In genomic region chr6:138160329-138161117, GRCh38 we compare ENCODE assay signal across 10 cellular contexts. TPM values are rescaled to one million over a fixed set of nuclear protein-coding genes. Genes with fewer than 3 reads are reported as not detected.
A peak's percentile ranks its signal among the peaks of the same experiment; 100 is the strongest.
DNase-seq lines count a peak whose midpoint lies in the region; ATAC-seq lines count a peak whose summit lies in the region.
"Had no signal": no experiment of that assay in that cellular context is flagged by ENCODE, and none has a peak within 500 bp of the region (broad histone marks: within the 10 kb centered on the region; RNA-seq: fewer than 3 reads in every experiment).

No MANE protein-coding gene starts in this region.

- peaks cover 45% of the 10 kb centered on the region for H3K27me3 ChIP-seq in CD4-positive, CD25-positive, alpha-beta regulatory T cell (ENCODE audit: control insufficient read depth, insufficient read depth, low read length)
- peaks cover 52% of the 10 kb centered on the region for H3K27me3 ChIP-seq in HUES6 (ENCODE audit: control insufficient read depth, insufficient read depth, low read length)
- peaks cover 14% of the 10 kb centered on the region for H3K27me3 ChIP-seq in muscle layer of duodenum (ENCODE audit: low read depth, low read length)

- DNase-seq in CD4-positive, CD25-positive, alpha-beta regulatory T cell = no peak
- DNase-seq in pons (ENCODE audit: low spot score) = no peak
- DNase-seq in KBM-7 = no peak

- in situ Hi-C loops in KBM-7 (cut with MboI; ENCODE audit: low pct_unique_long_range_greater_than_20kb, low sequenced_read_pairs) = no loop called here

- no peaks in the 10 kb centered on the region for H3K36me3 ChIP-seq in CD4-positive, CD25-positive, alpha-beta regulatory T cell (ENCODE audit: control insufficient read depth, insufficient read depth, low read length)
- H3K36me3 ChIP-seq in HUES6 (ENCODE audit: control insufficient read depth, insufficient read depth, low read length) = no peaks in the 10 kb centered on the region
- no peaks in the 10 kb centered on the region for H3K36me3 ChIP-seq in muscle layer of duodenum (ENCODE audit: control insufficient read depth in 1 of 2, insufficient read depth in 2 of 2, low read length in 2 of 2)

- H3K9ac ChIP-seq in HUES6 (ENCODE audit: low read length) = no peak overlapping the region

- H3K27me3 Mint-ChIP-seq in CD4-positive, CD25-positive, alpha-beta regulatory T cell = peaks cover 63% of the 10 kb centered on the region
- peaks cover 48% of the 10 kb centered on the region for H3K27me3 Mint-ChIP-seq in activated naive CD8-positive, alpha-beta T cell

- H3K4me1 Mint-ChIP-seq in CD4-positive, CD25-positive, alpha-beta regulatory T cell = peaks cover 0 to 16% (median 3%) of the 10 kb centered on the region in 4 donors
- peaks cover 10% of the 10 kb centered on the region for H3K4me1 Mint-ChIP-seq in activated naive CD8-positive, alpha-beta T cell (ENCODE audit: low read depth)

- no peak for ATAC-seq in CD4-positive, CD25-positive, alpha-beta regulatory T cell (ENCODE audit: low read depth in 2 of 2)
- no peak for ATAC-seq in HG02973 (IDR thresholded peaks at IDR 0.05; ENCODE audit: unreplicated experiment)
- no peak for ATAC-seq in GM21423 (IDR thresholded peaks at IDR 0.05; ENCODE audit: unreplicated experiment)

- H3K36me3 Mint-ChIP-seq in CD4-positive, CD25-positive, alpha-beta regulatory T cell = no peaks in the 10 kb centered on the region
- no peaks in the 10 kb centered on the region for H3K36me3 Mint-ChIP-seq in activated naive CD8-positive, alpha-beta T cell

- no peak overlapping the region for H3K27ac ChIP-seq in CD4-positive, CD25-positive, alpha-beta regulatory T cell (ENCODE audit: insufficient read depth, low read length, poor library complexity, severe bottlenecking)
- H3K27ac ChIP-seq in HUES6 (ENCODE audit: low read depth, low read length) (no peak overlapping the region), muscle layer of duodenum (ENCODE audit: low read length) (no peak overlapping the region)

- H3K4me3 Mint-ChIP-seq in CD4-positive, CD25-positive, alpha-beta regulatory T cell = peak overlapping the region; percentile 62 to 85 (median 74)
- peak overlapping the region; percentile 64 for H3K4me3 Mint-ChIP-seq in activated naive CD8-positive, alpha-beta T cell

- H3K9me3 ChIP-seq in CD4-positive, CD25-positive, alpha-beta regulatory T cell (ENCODE audit: control insufficient read depth in 2 of 2, low read length in 2 of 2) = no peaks in the 10 kb centered on the region
- no peaks in the 10 kb centered on the region for H3K9me3 ChIP-seq in HUES6 (ENCODE audit: control insufficient read depth, insufficient read depth, low read depth, low read length)
- H3K9me3 ChIP-seq in muscle layer of duodenum (ENCODE audit: control insufficient read depth in 1 of 2, low read length in 2 of 2) = no peaks in the 10 kb centered on the region

- H3K4me3 ChIP-seq in CD4-positive, CD25-positive, alpha-beta regulatory T cell (ENCODE audit: low read depth, low read length) = no peak overlapping the region
- H3K4me3 ChIP-seq in HUES6 (ENCODE audit: low read depth, low read length) (peak overlapping the region; percentile 72), muscle layer of duodenum (ENCODE audit: low read depth in 1 of 2, low read length in 2 of 2) (peak overlapping the region; percentile 26 to 51)

- H3K27ac Mint-ChIP-seq in CD4-positive, CD25-positive, alpha-beta regulatory T cell = no peak overlapping the region
- H3K27ac Mint-ChIP-seq in activated naive CD8-positive, alpha-beta T cell = no peak overlapping the region
- H3K27ac Mint-ChIP-seq: dendritic cell treated with granulocyte-macrophage colony-stimulating factor and Interleukin-4, amounts not matched to agents 40 ng/mL and 50 ng/mL, for 4 days had no signal

- H3K4me1 ChIP-seq in CD4-positive, CD25-positive, alpha-beta regulatory T cell (ENCODE audit: control insufficient read depth, insufficient read depth, low read length, poor library complexity, severe bottlenecking) = peaks cover 13% of the 10 kb centered on the region
- H3K4me1 ChIP-seq in HUES6 (ENCODE audit: control insufficient read depth, insufficient read depth, low read length) (peaks cover 13% of the 10 kb centered on the region; the same call in 1 of the 2 replicates), muscle layer of duodenum (ENCODE audit: control insufficient read depth in 1 of 2, insufficient read depth in 2 of 2, low read length in 2 of 2) (peaks cover 0 to 14% of the 10 kb centered on the region in 2 donors)

- H3K9me3 Mint-ChIP-seq in CD4-positive, CD25-positive, alpha-beta regulatory T cell = no peaks in the 10 kb centered on the region
- no peaks in the 10 kb centered on the region for H3K9me3 Mint-ChIP-seq in activated naive CD8-positive, alpha-beta T cell (ENCODE audit: low read depth)
- H3K9me3 Mint-ChIP-seq: dendritic cell treated with granulocyte-macrophage colony-stimulating factor and Interleukin-4, amounts not matched to agents 40 ng/mL and 50 ng/mL, for 4 days had no signal

RNA-seq across cellular contexts. Expression of gene ARFGEF3, which starts 1.2 kb away (rescaled TPM):
- total RNA-seq in CD4-positive, CD25-positive, alpha-beta regulatory T cell = not detected
- polyA plus RNA-seq in CD4-positive, CD25-positive, alpha-beta regulatory T cell = not detected

RNA-seq across cellular contexts. Expression of gene PERP, which starts 53.3 kb away (rescaled TPM):
- total RNA-seq in CD4-positive, CD25-positive, alpha-beta regulatory T cell = 2.3 TPM
- polyA plus RNA-seq in CD4-positive, CD25-positive, alpha-beta regulatory T cell = 10 to 100 TPM in 2 of 4 donors, 1 to 10 TPM in 2; 4.0 to 12.4 (median 8.1) TPM

RNA-seq across cellular contexts. Expression of gene PBOV1, which starts 57.8 kb away (rescaled TPM):
- not detected for total RNA-seq in CD4-positive, CD25-positive, alpha-beta regulatory T cell
- not detected for polyA plus RNA-seq in CD4-positive, CD25-positive, alpha-beta regulatory T cell
- total RNA-seq: liver had no signal
- polyA plus RNA-seq: liver had no signal
